ENCODE assay signal across 2 cellular contexts in the genomic region with DNA sequence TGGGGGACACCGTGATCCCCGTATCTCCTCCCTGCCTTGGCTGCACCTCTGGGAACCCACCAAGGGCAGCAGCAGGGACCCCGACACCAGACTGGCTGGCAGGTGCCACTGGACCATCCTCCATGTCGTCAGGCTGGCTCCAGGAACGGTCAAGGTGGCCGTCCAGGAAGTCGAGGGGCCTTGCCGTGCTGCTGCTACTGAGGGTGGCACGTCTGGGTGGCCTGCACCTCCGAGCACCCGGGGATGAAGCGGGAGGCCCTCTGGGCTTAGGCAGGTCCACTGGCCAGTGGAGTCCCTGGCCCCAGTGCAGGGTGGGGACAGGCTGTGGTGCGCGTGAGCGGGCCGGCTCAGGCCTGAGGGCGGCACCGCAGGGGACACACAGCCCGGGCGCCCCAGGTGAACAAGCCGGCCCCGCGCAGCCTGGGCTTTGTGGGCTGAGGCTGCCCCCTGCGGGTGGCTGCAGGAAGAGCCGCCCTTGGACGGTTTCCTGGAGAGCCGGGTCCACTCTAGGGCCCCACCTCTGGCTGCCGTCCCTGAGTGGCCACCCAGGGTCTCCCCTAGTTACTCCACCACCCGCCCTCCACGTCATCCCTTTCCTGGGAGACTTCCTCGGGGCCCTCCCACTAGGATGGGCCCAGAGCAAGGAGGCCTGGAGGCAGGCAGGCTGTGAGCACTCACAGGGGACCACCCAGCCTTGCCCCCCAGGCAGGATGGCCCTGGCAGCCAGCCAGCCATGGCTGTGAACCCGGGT.
A peak's percentile ranks its signal among the peaks of the same experiment; 100 is the strongest.
TF ChIP-seq lines count a peak whose summit lies in the region.

No MANE protein-coding gene starts in this region.

TF ChIP-seq in HEK293, 187 proteins besides CTCF, POLR2A, EP300 and RAD21 (continued from another document and continues in another):
- TF ChIP-seq, protein P1, sequence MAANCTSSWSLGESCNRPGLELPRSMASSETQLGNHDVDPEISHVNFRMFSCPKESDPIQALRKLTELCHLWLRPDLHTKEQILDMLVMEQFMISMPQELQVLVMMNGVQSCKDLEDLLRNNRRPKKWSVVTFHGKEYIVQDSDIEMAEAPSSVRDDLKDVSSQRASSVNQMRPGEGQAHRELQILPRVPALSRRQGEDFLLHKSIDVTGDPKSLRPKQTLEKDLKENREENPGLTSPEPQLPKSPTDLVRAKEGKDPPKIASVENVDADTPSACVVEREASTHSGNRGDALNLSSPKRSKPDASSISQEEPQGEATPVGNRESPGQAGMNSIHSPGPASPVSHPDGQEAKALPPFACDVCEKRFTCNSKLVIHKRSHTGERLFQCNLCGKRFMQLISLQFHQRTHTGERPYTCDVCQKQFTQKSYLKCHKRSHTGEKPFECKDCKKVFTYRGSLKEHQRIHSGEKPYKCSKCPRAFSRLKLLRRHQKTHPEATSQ (tag by site-specific recombination; IDR thresholded peaks at IDR 0.05) = no peak
- TF ChIP-seq ZNF658 (tag by site-specific recombination; IDR thresholded peaks at IDR 0.05) (no peak), SP7 (tag by site-specific recombination; IDR thresholded peaks at IDR 0.05) (no peak), ZNF19 (tag by site-specific recombination; IDR thresholded peaks at IDR 0.05; ENCODE audit: low read depth) (no peak), ZSCAN30 (tag by site-specific recombination; IDR thresholded peaks at IDR 0.05) (peak; percentile 69; the same call in 1 of the 2 replicates), ZNF350 (tag by site-specific recombination; IDR thresholded peaks at IDR 0.05) (no peak), GLIS1 (tag by site-specific recombination; IDR thresholded peaks at IDR 0.05) (peak; percentile 99), ZNF692 (tag by site-specific recombination; IDR thresholded peaks at IDR 0.05) (peak; percentile 93), ZFP69B (tag by site-specific recombination; IDR thresholded peaks at IDR 0.05) (peak; percentile 91), ZIC2 (tag by site-specific recombination; IDR thresholded peaks at IDR 0.05) (peak; percentile 86), GLIS2 (tag by site-specific recombination; IDR thresholded peaks at IDR 0.05) (peak; percentile 83), ZNF654 (tag by site-specific recombination; IDR thresholded peaks at IDR 0.05; ENCODE audit: low read depth) (peak; percentile 46)
- TF ChIP-seq, protein P2, sequence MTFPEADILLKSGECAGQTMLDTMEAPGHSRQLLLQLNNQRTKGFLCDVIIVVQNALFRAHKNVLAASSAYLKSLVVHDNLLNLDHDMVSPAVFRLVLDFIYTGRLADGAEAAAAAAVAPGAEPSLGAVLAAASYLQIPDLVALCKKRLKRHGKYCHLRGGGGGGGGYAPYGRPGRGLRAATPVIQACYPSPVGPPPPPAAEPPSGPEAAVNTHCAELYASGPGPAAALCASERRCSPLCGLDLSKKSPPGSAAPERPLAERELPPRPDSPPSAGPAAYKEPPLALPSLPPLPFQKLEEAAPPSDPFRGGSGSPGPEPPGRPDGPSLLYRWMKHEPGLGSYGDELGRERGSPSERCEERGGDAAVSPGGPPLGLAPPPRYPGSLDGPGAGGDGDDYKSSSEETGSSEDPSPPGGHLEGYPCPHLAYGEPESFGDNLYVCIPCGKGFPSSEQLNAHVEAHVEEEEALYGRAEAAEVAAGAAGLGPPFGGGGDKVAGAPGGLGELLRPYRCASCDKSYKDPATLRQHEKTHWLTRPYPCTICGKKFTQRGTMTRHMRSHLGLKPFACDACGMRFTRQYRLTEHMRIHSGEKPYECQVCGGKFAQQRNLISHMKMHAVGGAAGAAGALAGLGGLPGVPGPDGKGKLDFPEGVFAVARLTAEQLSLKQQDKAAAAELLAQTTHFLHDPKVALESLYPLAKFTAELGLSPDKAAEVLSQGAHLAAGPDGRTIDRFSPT (tag by site-specific recombination; IDR thresholded peaks at IDR 0.05) = peak; percentile 41; the same call in 1 of the 2 replicates
- TF ChIP-seq, protein P3, sequence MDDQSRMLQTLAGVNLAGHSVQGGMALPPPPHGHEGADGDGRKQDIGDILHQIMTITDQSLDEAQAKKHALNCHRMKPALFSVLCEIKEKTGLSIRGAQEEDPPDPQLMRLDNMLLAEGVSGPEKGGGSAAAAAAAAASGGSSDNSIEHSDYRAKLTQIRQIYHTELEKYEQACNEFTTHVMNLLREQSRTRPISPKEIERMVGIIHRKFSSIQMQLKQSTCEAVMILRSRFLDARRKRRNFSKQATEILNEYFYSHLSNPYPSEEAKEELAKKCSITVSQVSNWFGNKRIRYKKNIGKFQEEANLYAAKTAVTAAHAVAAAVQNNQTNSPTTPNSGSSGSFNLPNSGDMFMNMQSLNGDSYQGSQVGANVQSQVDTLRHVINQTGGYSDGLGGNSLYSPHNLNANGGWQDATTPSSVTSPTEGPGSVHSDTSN (CRISPR knock-in tag; IDR thresholded peaks at IDR 0.05) = peak; percentile 22; the same call in 1 of the 2 replicates
- TF ChIP-seq, protein P4, sequence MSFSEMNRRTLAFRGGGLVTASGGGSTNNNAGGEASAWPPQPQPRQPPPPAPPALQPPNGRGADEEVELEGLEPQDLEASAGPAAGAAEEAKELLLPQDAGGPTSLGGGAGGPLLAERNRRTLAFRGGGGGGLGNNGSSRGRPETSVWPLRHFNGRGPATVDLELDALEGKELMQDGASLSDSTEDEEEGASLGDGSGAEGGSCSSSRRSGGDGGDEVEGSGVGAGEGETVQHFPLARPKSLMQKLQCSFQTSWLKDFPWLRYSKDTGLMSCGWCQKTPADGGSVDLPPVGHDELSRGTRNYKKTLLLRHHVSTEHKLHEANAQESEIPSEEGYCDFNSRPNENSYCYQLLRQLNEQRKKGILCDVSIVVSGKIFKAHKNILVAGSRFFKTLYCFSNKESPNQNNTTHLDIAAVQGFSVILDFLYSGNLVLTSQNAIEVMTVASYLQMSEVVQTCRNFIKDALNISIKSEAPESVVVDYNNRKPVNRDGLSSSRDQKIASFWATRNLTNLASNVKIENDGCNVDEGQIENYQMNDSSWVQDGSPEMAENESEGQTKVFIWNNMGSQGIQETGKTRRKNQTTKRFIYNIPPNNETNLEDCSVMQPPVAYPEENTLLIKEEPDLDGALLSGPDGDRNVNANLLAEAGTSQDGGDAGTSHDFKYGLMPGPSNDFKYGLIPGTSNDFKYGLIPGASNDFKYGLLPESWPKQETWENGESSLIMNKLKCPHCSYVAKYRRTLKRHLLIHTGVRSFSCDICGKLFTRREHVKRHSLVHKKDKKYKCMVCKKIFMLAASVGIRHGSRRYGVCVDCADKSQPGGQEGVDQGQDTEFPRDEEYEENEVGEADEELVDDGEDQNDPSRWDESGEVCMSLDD (tag by site-specific recombination; IDR thresholded peaks at IDR 0.05) = 0 out of 2 replicates have a peak, but pooled peaks have one; percentile 46

TF ChIP-seq in K562, 482 proteins besides CTCF, POLR2A, EP300 and RAD21 (continued from another document and continues in another):
- TF ChIP-seq, protein P5, sequence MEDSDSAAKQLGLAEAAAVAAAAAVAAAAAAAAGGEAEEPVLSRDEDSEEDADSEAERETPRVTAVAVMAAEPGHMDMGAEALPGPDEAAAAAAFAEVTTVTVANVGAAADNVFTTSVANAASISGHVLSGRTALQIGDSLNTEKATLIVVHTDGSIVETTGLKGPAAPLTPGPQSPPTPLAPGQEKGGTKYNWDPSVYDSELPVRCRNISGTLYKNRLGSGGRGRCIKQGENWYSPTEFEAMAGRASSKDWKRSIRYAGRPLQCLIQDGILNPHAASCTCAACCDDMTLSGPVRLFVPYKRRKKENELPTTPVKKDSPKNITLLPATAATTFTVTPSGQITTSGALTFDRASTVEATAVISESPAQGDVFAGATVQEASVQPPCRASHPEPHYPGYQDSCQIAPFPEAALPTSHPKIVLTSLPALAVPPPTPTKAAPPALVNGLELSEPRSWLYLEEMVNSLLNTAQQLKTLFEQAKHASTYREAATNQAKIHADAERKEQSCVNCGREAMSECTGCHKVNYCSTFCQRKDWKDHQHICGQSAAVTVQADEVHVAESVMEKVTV (CRISPR knock-in tag; IDR thresholded peaks at IDR 0.05) = peak; percentile 91
- TF ChIP-seq NRF1 (conservative IDR thresholded peaks at IDR 0.05 in 1 of 2, IDR thresholded peaks at IDR 0.05 in 1 of 2) = peak; percentile 62 to 73
- no peak for TF ChIP-seq ZBTB17 (CRISPR knock-in tag; IDR thresholded peaks at IDR 0.05)
- TF ChIP-seq PRDM10 (IDR thresholded peaks at IDR 0.05; ENCODE audit: partially characterized antibody) = peak; percentile 21
- TF ChIP-seq MAZ (CRISPR knock-in tag; conservative IDR thresholded peaks at IDR 0.05 in 1 of 2, IDR thresholded peaks at IDR 0.05 in 1 of 2) = peak; percentile 60 to 72; a peak in 3 of 4 replicates
- TF ChIP-seq ZBTB49 (CRISPR knock-in tag; IDR thresholded peaks at IDR 0.05; ENCODE audit: borderline replicate concordance) = no peak
- TF ChIP-seq CBFA2T3 (IDR thresholded peaks at IDR 0.05) = 0 out of 2 replicates have a peak, but pooled peaks have one; percentile 3
- TF ChIP-seq, protein P6, sequence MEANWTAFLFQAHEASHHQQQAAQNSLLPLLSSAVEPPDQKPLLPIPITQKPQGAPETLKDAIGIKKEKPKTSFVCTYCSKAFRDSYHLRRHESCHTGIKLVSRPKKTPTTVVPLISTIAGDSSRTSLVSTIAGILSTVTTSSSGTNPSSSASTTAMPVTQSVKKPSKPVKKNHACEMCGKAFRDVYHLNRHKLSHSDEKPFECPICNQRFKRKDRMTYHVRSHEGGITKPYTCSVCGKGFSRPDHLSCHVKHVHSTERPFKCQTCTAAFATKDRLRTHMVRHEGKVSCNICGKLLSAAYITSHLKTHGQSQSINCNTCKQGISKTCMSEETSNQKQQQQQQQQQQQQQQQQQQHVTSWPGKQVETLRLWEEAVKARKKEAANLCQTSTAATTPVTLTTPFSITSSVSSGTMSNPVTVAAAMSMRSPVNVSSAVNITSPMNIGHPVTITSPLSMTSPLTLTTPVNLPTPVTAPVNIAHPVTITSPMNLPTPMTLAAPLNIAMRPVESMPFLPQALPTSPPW (CRISPR knock-in tag; IDR thresholded peaks at IDR 0.05) = peak; percentile 52
